Comparison of ENCODE assay signal across 2 cellular contexts in genomic region chr2:43033466-43034241, GRCh38.
TF ChIP-seq lines count a peak whose summit lies in the region.

No MANE protein-coding gene starts in this region.

TF ChIP-seq in SK-N-SH treated with all-trans-retinoic acid at 6 μM for 48 hours, 23 proteins besides CTCF, POLR2A, EP300 and RAD21 (continued from another document):
- TF ChIP-seq ZFP30 (CRISPR knock-in tag; IDR thresholded peaks at IDR 0.05), result no peak

TF ChIP-seq in SK-N-SH, 30 proteins besides CTCF, POLR2A, EP300 and RAD21 (continued from another document):
- no peak for TF ChIP-seq MXI1 (IDR thresholded peaks at IDR 0.05; ENCODE audit: low read depth, low read length)
- TF ChIP-seq TAF1 (IDR thresholded peaks at IDR 0.05; ENCODE audit: borderline replicate concordance, low read depth, low read length), result no peak
- TF ChIP-seq MAX (IDR thresholded peaks at IDR 0.05; ENCODE audit: low read depth), result no peak
- TF ChIP-seq RFX5 (IDR thresholded peaks at IDR 0.05; ENCODE audit: low read length), result no peak
- TF ChIP-seq POLR2AphosphoS5 (IDR thresholded peaks at IDR 0.05; ENCODE audit: low read depth, low read length), result no peak
- no peak for TF ChIP-seq IRF3 (IDR thresholded peaks at IDR 0.05; ENCODE audit: low read depth, low read length)
- TF ChIP-seq GATA2 (CRISPR knock-in tag; IDR thresholded peaks at IDR 0.05), result no peak
- TF ChIP-seq PBX3 (IDR thresholded peaks at IDR 0.05), result no peak
- TF ChIP-seq RXRA (IDR thresholded peaks at IDR 0.05; ENCODE audit: borderline replicate concordance, low read depth), result no peak
- TF ChIP-seq TCF12 (IDR thresholded peaks at IDR 0.05), result no peak
- no peak for TF ChIP-seq FOXM1 (IDR thresholded peaks at IDR 0.05; ENCODE audit: low read depth)
- no peak for TF ChIP-seq USF1 (IDR thresholded peaks at IDR 0.05; ENCODE audit: borderline replicate concordance, low read depth)
- TF ChIP-seq ZBTB33 (IDR thresholded peaks at IDR 0.05; ENCODE audit: borderline replicate concordance, low read depth), result no peak
